11 cellular contexts compared by ENCODE assay signal in the genomic region with DNA sequence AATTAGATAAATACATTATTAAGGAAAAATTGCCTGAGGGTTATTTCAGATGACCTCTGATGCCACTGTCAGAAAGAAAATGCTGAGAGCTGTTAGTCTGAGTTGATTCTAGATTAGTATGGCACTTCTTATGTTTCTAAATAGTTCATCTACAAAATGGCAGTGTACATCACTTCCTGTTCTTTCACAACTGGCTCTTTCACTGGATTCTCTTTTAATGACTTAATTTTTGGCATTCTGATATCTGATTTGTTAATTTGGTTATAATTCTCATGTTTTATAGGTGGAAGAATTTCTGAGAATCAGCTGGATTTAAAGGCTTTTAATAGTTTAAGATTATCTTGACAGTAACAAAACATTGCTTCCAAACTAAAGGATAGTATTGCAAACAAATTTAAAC. TPM values are rescaled to one million over a fixed set of nuclear protein-coding genes. Genes with fewer than 3 reads are reported as not detected.
DNase-seq lines count a peak whose midpoint lies in the region; ATAC-seq and TF ChIP-seq lines count a peak whose summit lies in the region.
"Had no signal": no experiment of that assay in that cellular context is flagged by ENCODE, and none has a peak within 500 bp of the region (broad histone marks: within the 10 kb centered on the region; RNA-seq: fewer than 3 reads in every experiment).

No MANE protein-coding gene starts in this region.

- H3K36me3 Mint-ChIP-seq in CD8-positive, alpha-beta T cell, result peaks cover 19% of the 10 kb centered on the region
- no peaks in the 10 kb centered on the region for H3K36me3 Mint-ChIP-seq in natural killer cell treated with Interleukin-12 subunit alpha and Interleukin-12 subunit beta and Interleukin-15 and Interleukin-18, amount 100 ng/mL, for 72 hours

- H3K4me3 ChIP-seq in CD8-positive, alpha-beta T cell (ENCODE audit: low read depth, low read length), result no peak overlapping the region
- H3K4me3 ChIP-seq in choroid plexus epithelial cell (ENCODE audit: low read depth, low read length) (no peak overlapping the region), ascending aorta (no peak overlapping the region)
- H3K4me3 ChIP-seq: HAP-1, prostate gland had no signal

- H3K4me1 Mint-ChIP-seq in CD8-positive, alpha-beta T cell (ENCODE audit: low read depth), result peaks cover 41% of the 10 kb centered on the region
- peaks cover 35 to 38% of the 10 kb centered on the region in 2 donors for H3K4me1 Mint-ChIP-seq in natural killer cell treated with Interleukin-12 subunit alpha and Interleukin-12 subunit beta and Interleukin-15 and Interleukin-18, amount 100 ng/mL, for 72 hours (ENCODE audit: low read depth in 2 of 2)

- no peaks in the 10 kb centered on the region for H3K27me3 Mint-ChIP-seq in CD8-positive, alpha-beta T cell (ENCODE audit: low read depth)
- H3K27me3 Mint-ChIP-seq in natural killer cell treated with Interleukin-12 subunit alpha and Interleukin-12 subunit beta and Interleukin-15 and Interleukin-18, amount 100 ng/mL, for 72 hours, result no peaks in the 10 kb centered on the region

- H3K4me3 Mint-ChIP-seq in CD8-positive, alpha-beta T cell, result peak overlapping the region; percentile 37
- H3K4me3 Mint-ChIP-seq in natural killer cell treated with Interleukin-12 subunit alpha and Interleukin-12 subunit beta and Interleukin-15 and Interleukin-18, amount 100 ng/mL, for 72 hours, result peak overlapping the region; percentile 70

- H3K9me3 Mint-ChIP-seq in CD8-positive, alpha-beta T cell, result no peaks in the 10 kb centered on the region
- H3K9me3 Mint-ChIP-seq in natural killer cell treated with Interleukin-12 subunit alpha and Interleukin-12 subunit beta and Interleukin-15 and Interleukin-18, amount 100 ng/mL, for 72 hours, result no peaks in the 10 kb centered on the region

- ATAC-seq in CD8-positive, alpha-beta T cell, result no peak
- ATAC-seq in natural killer cell treated with Interleukin-12 subunit alpha and Interleukin-12 subunit beta and Interleukin-15 and Interleukin-18, amount 100 ng/mL, for 72 hours, result no peak
- ATAC-seq in GM21360 (IDR thresholded peaks at IDR 0.05; ENCODE audit: unreplicated experiment), result no peak

- H3K36me3 ChIP-seq in CD8-positive, alpha-beta T cell (ENCODE audit: insufficient read depth, low read length), result no peaks in the 10 kb centered on the region
- H3K36me3 ChIP-seq in ascending aorta, result no peaks in the 10 kb centered on the region
- H3K36me3 ChIP-seq: prostate gland had no signal

- no peak for DNase-seq in CD8-positive, alpha-beta T cell
- DNase-seq in M059J (ENCODE audit: low read depth) (peak; percentile 19), choroid plexus epithelial cell (ENCODE audit: low read depth) (peak; percentile 64), NCI-H2029 treated with DMSO at 0.1 percent for 48 hours (lab: John Stamatoyannopoulos, UW) (no peak), NCI-H2081 (lab: John Stamatoyannopoulos, UW) (no peak), ascending aorta (ENCODE audit: low spot score in 2 of 2) (no peak)
- no peak for DNase-seq in natural killer cell treated with Interleukin-12 subunit alpha and Interleukin-12 subunit beta and Interleukin-15 and Interleukin-18, amount 100 ng/mL, for 72 hours (ENCODE audit: low spot score)
- DNase-seq: activated effector memory CD4-positive, alpha-beta T cell treated with anti-CD3 and anti-CD28 coated beads, Interleukin-2, amount 50 U/mL, for 16 hours had no signal

- CTCF ChIA-PET in CD8-positive, alpha-beta T cell (lab: Charles Lee), result interaction anchor here (1.2 to 2.6 kb wide), 2 partner anchors 23 to 178 kb away, joined by 3 to 9 read pairs; no protein-coding TSS in a partner anchor

- H3K4me1 ChIP-seq in CD8-positive, alpha-beta T cell (ENCODE audit: insufficient read depth, low read length), result peaks cover 22% of the 10 kb centered on the region
- H3K4me1 ChIP-seq in ascending aorta, result peaks cover 5 to 15% of the 10 kb centered on the region in 2 donors
- H3K4me1 ChIP-seq: prostate gland had no signal

- TF ChIP-seq CTCF in CD8-positive, alpha-beta T cell (IDR thresholded peaks at IDR 0.05), result no peak
- TF ChIP-seq CTCF in choroid plexus epithelial cell (conservative IDR thresholded peaks at IDR 0.05; ENCODE audit: low read depth, low read length), result no peak
- TF ChIP-seq CTCF in ascending aorta (IDR thresholded peaks at IDR 0.05), result no peak

- no peaks in the 10 kb centered on the region for H3K27me3 ChIP-seq in CD8-positive, alpha-beta T cell (ENCODE audit: insufficient read depth, low read length)
- no peaks in the 10 kb centered on the region for H3K27me3 ChIP-seq in ascending aorta

- peak overlapping the region; percentile 62 for H3K27ac Mint-ChIP-seq in CD8-positive, alpha-beta T cell
- H3K27ac Mint-ChIP-seq in natural killer cell treated with Interleukin-12 subunit alpha and Interleukin-12 subunit beta and Interleukin-15 and Interleukin-18, amount 100 ng/mL, for 72 hours, result peak overlapping the region; percentile 56 to 93

- no peaks in the 10 kb centered on the region for H3K9me3 ChIP-seq in CD8-positive, alpha-beta T cell (ENCODE audit: low read length)
- no peaks in the 10 kb centered on the region for H3K9me3 ChIP-seq in ascending aorta
- H3K9me3 ChIP-seq: HAP-1, prostate gland had no signal

- H3K27ac ChIP-seq in CD8-positive, alpha-beta T cell (ENCODE audit: low read depth, low read length), result no peak overlapping the region
- peak overlapping the region in 1 of 2 donors; percentile 49 for H3K27ac ChIP-seq in ascending aorta
- H3K27ac ChIP-seq: prostate gland had no signal

- intact Hi-C loops in CD8-positive, alpha-beta T cell (cut with DNase I, micrococcal nuclease), result loop anchor here in 1 of 2 experiments (5.0 kb wide), 2 partner anchors 174 to 224 kb away; partner anchors contain the start of genes ABHD15 and TP53I13
- intact Hi-C loops in ascending aorta (cut with DNase I), result loop anchor here (10.0 kb wide), 2 partner anchors 99 to 249 kb away; partner anchors contain the start of gene NUFIP2

- POLR2A ChIA-PET in CD8-positive, alpha-beta T cell (lab: Charles Lee), result interaction anchor here (0.7 to 0.9 kb wide), 2 partner anchors 99 to 211 kb away, joined by 4 to 5 read pairs; no protein-coding TSS in a partner anchor

RNA-seq across cellular contexts. Expression of gene TAOK1, which starts 3.3 kb away (rescaled TPM):
- 10 to 100 TPM; 25.2 to 26.8 TPM for total RNA-seq in CD8-positive, alpha-beta T cell
- total RNA-seq in M059J (2014; rRNA removed; shearing (Covaris generic)), result 17.1 and 27.7 TPM in 2 replicates
- total RNA-seq in natural killer cell treated with Interleukin-12 subunit alpha and Interleukin-12 subunit beta and Interleukin-15 and Interleukin-18, amount 100 ng/mL, for 72 hours, result 10 to 100 TPM; 64.0 to 81.6 TPM
- total RNA-seq in ascending aorta, result 20.8 TPM

Comparison
In these comparisons a context has a peak if more than half of its experiments do, and no peak if none do; other contexts are left out.
1. DNase-seq: peak in M059J (single experiment) and choroid plexus epithelial cell (single experiment); none in CD8-positive, alpha-beta T cell (0 of 7), natural killer cell treated with Interleukin-12 subunit alpha and Interleukin-12 subunit beta and Interleukin-15 and Interleukin-18, amount 100 ng/mL, for 72 hours (single experiment), NCI-H2029 treated with DMSO at 0.1 percent for 48 hours (single experiment), NCI-H2081 (0 of 2) and ascending aorta (0 of 2).